1 cellular context compared by ENCODE assay signal in the genomic region with DNA sequence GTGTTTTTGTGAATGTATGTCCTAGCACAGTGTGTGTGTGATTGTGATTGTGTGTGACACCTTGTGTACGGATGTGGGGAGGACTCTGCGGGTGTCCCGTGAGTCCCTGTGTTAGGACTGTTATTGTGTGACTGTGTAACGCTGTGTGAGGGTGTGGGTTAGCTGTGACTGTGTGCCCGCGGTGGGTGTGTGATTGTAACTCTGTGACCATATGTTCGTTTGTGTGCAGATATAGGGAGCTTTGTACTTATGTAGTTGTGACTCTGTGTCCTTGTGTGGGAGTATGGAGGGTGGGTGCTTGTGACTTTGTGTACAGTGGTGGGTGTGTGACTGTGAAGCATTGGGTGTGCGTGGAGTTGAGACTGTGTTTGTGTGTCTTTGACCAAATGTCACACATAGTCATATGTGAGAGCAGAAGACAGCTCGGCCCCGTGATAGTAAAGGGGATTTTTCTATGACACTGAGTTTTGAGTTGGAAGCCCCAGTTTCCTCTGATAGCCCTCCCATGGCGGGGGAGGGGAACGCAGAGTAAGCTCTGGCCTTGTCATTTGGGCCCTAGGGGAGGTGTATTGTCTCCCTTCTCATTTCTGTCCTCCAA.
TF ChIP-seq lines count a peak whose summit lies in the region.

No MANE protein-coding gene starts in this region.

TF ChIP-seq in K562, 482 proteins besides CTCF, POLR2A, EP300 and RAD21 (continued from another document and continues in another):
- TF ChIP-seq, protein P1, sequence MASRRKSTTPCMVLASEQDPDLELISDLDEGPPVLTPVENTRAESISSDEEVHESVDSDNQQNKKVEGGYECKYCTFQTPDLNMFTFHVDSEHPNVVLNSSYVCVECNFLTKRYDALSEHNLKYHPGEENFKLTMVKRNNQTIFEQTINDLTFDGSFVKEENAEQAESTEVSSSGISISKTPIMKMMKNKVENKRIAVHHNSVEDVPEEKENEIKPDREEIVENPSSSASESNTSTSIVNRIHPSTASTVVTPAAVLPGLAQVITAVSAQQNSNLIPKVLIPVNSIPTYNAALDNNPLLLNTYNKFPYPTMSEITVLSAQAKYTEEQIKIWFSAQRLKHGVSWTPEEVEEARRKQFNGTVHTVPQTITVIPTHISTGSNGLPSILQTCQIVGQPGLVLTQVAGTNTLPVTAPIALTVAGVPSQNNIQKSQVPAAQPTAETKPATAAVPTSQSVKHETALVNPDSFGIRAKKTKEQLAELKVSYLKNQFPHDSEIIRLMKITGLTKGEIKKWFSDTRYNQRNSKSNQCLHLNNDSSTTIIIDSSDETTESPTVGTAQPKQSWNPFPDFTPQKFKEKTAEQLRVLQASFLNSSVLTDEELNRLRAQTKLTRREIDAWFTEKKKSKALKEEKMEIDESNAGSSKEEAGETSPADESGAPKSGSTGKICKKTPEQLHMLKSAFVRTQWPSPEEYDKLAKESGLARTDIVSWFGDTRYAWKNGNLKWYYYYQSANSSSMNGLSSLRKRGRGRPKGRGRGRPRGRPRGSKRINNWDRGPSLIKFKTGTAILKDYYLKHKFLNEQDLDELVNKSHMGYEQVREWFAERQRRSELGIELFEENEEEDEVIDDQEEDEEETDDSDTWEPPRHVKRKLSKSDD (conservative IDR thresholded peaks at IDR 0.05; ENCODE audit: low read length) = no peak
- TF ChIP-seq MYC (IDR thresholded peaks at IDR 0.05; ENCODE audit: low read depth, low read length) = no peak
- TF ChIP-seq MYC (CRISPR knock-in tag; IDR thresholded peaks at IDR 0.05; ENCODE audit: borderline replicate concordance, low read depth) = no peak
- no peak for TF ChIP-seq SETDB1 (IDR thresholded peaks at IDR 0.05; ENCODE audit: low read length)
- TF ChIP-seq, protein P2, sequence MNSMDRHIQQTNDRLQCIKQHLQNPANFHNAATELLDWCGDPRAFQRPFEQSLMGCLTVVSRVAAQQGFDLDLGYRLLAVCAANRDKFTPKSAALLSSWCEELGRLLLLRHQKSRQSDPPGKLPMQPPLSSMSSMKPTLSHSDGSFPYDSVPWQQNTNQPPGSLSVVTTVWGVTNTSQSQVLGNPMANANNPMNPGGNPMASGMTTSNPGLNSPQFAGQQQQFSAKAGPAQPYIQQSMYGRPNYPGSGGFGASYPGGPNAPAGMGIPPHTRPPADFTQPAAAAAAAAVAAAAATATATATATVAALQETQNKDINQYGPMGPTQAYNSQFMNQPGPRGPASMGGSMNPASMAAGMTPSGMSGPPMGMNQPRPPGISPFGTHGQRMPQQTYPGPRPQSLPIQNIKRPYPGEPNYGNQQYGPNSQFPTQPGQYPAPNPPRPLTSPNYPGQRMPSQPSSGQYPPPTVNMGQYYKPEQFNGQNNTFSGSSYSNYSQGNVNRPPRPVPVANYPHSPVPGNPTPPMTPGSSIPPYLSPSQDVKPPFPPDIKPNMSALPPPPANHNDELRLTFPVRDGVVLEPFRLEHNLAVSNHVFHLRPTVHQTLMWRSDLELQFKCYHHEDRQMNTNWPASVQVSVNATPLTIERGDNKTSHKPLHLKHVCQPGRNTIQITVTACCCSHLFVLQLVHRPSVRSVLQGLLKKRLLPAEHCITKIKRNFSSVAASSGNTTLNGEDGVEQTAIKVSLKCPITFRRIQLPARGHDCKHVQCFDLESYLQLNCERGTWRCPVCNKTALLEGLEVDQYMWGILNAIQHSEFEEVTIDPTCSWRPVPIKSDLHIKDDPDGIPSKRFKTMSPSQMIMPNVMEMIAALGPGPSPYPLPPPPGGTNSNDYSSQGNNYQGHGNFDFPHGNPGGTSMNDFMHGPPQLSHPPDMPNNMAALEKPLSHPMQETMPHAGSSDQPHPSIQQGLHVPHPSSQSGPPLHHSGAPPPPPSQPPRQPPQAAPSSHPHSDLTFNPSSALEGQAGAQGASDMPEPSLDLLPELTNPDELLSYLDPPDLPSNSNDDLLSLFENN (IDR thresholded peaks at IDR 0.05; ENCODE audit: low read depth in 2 of 2, low read length in 2 of 2) = no peak
- TF ChIP-seq ZNF444 (CRISPR knock-in tag; IDR thresholded peaks at IDR 0.05) = no peak
- TF ChIP-seq, protein P3, sequence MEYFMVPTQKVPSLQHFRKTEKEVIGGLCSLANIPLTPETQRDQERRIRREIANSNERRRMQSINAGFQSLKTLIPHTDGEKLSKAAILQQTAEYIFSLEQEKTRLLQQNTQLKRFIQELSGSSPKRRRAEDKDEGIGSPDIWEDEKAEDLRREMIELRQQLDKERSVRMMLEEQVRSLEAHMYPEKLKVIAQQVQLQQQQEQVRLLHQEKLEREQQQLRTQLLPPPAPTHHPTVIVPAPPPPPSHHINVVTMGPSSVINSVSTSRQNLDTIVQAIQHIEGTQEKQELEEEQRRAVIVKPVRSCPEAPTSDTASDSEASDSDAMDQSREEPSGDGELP (CRISPR knock-in tag; IDR thresholded peaks at IDR 0.05; ENCODE audit: borderline replicate concordance) = no peak
- TF ChIP-seq CBX2 (IDR thresholded peaks at IDR 0.05; ENCODE audit: insufficient read depth, low read length, poor library complexity, severe bottlenecking) = no peak
- TF ChIP-seq SPI1 (IDR thresholded peaks at IDR 0.05; ENCODE audit: borderline replicate concordance, low read depth, low read length) = no peak
- TF ChIP-seq TBP (optimal IDR thresholded peaks at IDR 0.05; ENCODE audit: low read depth, low read length) = no peak
- no peak for TF ChIP-seq ZNF121 (CRISPR knock-in tag; conservative IDR thresholded peaks at IDR 0.05)
- no peak for TF ChIP-seq TOE1 (IDR thresholded peaks at IDR 0.05; ENCODE audit: borderline replicate concordance)
- TF ChIP-seq TOE1 (CRISPR knock-in tag; IDR thresholded peaks at IDR 0.05; ENCODE audit: borderline replicate concordance, low read depth) = no peak
- TF ChIP-seq NEUROD1 (IDR thresholded peaks at IDR 0.05; ENCODE audit: borderline replicate concordance, low read depth, low read length, partially characterized antibody) = no peak
- TF ChIP-seq ILF3 (IDR thresholded peaks at IDR 0.05; ENCODE audit: borderline replicate concordance) = no peak
- TF ChIP-seq KLF13 (tag; IDR thresholded peaks at IDR 0.05; ENCODE audit: borderline replicate concordance, low read depth) = no peak
- no peak for TF ChIP-seq MXI1 (IDR thresholded peaks at IDR 0.05; ENCODE audit: low read depth, low read length)
- no peak for TF ChIP-seq ELF2 (CRISPR knock-in tag; IDR thresholded peaks at IDR 0.05)
- TF ChIP-seq ZC3H4 (CRISPR knock-in tag; IDR thresholded peaks at IDR 0.05; ENCODE audit: borderline replicate concordance) = no peak
- TF ChIP-seq RBM22 (IDR thresholded peaks at IDR 0.05; ENCODE audit: low read depth, low read length, poor library complexity, severe bottlenecking) = no peak
- no peak for TF ChIP-seq ZBTB17 (CRISPR knock-in tag; IDR thresholded peaks at IDR 0.05)
- TF ChIP-seq ELF4 (CRISPR knock-in tag; IDR thresholded peaks at IDR 0.05) = peak; percentile 75; the same call in 1 of the 2 replicates
- TF ChIP-seq ZNF431 (CRISPR knock-in tag; IDR thresholded peaks at IDR 0.05) = no peak
- TF ChIP-seq SLC30A9 (CRISPR knock-in tag; IDR thresholded peaks at IDR 0.05) = no peak
- TF ChIP-seq ZNF224 (CRISPR knock-in tag; IDR thresholded peaks at IDR 0.05) = no peak
- no peak for TF ChIP-seq ZNF561 (CRISPR knock-in tag; conservative IDR thresholded peaks at IDR 0.05)
- TF ChIP-seq NCOA2 (IDR thresholded peaks at IDR 0.05; ENCODE audit: partially characterized antibody in 2 of 2) = no peak
- no peak for TF ChIP-seq TGIF2 (CRISPR knock-in tag; IDR thresholded peaks at IDR 0.05)
- no peak for TF ChIP-seq GATAD2B (IDR thresholded peaks at IDR 0.05; ENCODE audit: borderline replicate concordance)
- TF ChIP-seq BDP1 (IDR thresholded peaks at IDR 0.05; ENCODE audit: insufficient read depth, insufficient read length) = no peak
- TF ChIP-seq, protein P4, sequence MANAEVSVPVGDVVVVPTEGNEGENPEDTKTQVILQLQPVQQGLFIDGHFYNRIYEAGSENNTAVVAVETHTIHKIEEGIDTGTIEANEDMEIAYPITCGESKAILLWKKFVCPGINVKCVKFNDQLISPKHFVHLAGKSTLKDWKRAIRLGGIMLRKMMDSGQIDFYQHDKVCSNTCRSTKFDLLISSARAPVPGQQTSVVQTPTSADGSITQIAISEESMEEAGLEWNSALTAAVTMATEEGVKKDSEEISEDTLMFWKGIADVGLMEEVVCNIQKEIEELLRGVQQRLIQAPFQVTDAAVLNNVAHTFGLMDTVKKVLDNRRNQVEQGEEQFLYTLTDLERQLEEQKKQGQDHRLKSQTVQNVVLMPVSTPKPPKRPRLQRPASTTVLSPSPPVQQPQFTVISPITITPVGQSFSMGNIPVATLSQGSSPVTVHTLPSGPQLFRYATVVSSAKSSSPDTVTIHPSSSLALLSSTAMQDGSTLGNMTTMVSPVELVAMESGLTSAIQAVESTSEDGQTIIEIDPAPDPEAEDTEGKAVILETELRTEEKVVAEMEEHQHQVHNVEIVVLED (CRISPR knock-in tag; IDR thresholded peaks at IDR 0.05) = no peak
- peak; percentile 92 for TF ChIP-seq HDGF (IDR thresholded peaks at IDR 0.05)
- no peak for TF ChIP-seq BRF1 (IDR thresholded peaks at IDR 0.05; ENCODE audit: borderline replicate concordance, extremely low read depth, insufficient read length)
- TF ChIP-seq ZNF134 (CRISPR knock-in tag; conservative IDR thresholded peaks at IDR 0.05) = no peak
- TF ChIP-seq ZNF583 (CRISPR knock-in tag; IDR thresholded peaks at IDR 0.05) = peak; percentile 41; the same call in 1 of the 2 replicates
- no peak for TF ChIP-seq FOXK1 (CRISPR knock-in tag; IDR thresholded peaks at IDR 0.05; ENCODE audit: borderline replicate concordance)
- TF ChIP-seq, protein P5, sequence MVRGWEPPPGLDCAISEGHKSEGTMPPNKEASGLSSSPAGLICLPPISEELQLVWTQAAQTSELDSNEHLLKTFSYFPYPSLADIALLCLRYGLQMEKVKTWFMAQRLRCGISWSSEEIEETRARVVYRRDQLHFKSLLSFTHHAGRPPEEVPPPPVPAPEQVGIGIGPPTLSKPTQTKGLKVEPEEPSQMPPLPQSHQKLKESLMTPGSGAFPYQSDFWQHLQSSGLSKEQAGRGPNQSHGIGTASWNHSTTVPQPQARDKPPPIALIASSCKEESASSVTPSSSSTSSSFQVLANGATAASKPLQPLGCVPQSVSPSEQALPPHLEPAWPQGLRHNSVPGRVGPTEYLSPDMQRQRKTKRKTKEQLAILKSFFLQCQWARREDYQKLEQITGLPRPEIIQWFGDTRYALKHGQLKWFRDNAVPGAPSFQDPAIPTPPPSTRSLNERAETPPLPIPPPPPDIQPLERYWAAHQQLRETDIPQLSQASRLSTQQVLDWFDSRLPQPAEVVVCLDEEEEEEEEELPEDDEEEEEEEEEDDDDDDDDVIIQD (CRISPR knock-in tag; IDR thresholded peaks at IDR 0.05) = 0 out of 2 replicates have a peak, but pooled peaks have one; percentile 64
- no peak for TF ChIP-seq SMAD1 (IDR thresholded peaks at IDR 0.05; ENCODE audit: low read depth, low read length, partially characterized antibody)
- no peak for TF ChIP-seq TAF7 (tag; IDR thresholded peaks at IDR 0.05)
- TF ChIP-seq, protein P6, sequence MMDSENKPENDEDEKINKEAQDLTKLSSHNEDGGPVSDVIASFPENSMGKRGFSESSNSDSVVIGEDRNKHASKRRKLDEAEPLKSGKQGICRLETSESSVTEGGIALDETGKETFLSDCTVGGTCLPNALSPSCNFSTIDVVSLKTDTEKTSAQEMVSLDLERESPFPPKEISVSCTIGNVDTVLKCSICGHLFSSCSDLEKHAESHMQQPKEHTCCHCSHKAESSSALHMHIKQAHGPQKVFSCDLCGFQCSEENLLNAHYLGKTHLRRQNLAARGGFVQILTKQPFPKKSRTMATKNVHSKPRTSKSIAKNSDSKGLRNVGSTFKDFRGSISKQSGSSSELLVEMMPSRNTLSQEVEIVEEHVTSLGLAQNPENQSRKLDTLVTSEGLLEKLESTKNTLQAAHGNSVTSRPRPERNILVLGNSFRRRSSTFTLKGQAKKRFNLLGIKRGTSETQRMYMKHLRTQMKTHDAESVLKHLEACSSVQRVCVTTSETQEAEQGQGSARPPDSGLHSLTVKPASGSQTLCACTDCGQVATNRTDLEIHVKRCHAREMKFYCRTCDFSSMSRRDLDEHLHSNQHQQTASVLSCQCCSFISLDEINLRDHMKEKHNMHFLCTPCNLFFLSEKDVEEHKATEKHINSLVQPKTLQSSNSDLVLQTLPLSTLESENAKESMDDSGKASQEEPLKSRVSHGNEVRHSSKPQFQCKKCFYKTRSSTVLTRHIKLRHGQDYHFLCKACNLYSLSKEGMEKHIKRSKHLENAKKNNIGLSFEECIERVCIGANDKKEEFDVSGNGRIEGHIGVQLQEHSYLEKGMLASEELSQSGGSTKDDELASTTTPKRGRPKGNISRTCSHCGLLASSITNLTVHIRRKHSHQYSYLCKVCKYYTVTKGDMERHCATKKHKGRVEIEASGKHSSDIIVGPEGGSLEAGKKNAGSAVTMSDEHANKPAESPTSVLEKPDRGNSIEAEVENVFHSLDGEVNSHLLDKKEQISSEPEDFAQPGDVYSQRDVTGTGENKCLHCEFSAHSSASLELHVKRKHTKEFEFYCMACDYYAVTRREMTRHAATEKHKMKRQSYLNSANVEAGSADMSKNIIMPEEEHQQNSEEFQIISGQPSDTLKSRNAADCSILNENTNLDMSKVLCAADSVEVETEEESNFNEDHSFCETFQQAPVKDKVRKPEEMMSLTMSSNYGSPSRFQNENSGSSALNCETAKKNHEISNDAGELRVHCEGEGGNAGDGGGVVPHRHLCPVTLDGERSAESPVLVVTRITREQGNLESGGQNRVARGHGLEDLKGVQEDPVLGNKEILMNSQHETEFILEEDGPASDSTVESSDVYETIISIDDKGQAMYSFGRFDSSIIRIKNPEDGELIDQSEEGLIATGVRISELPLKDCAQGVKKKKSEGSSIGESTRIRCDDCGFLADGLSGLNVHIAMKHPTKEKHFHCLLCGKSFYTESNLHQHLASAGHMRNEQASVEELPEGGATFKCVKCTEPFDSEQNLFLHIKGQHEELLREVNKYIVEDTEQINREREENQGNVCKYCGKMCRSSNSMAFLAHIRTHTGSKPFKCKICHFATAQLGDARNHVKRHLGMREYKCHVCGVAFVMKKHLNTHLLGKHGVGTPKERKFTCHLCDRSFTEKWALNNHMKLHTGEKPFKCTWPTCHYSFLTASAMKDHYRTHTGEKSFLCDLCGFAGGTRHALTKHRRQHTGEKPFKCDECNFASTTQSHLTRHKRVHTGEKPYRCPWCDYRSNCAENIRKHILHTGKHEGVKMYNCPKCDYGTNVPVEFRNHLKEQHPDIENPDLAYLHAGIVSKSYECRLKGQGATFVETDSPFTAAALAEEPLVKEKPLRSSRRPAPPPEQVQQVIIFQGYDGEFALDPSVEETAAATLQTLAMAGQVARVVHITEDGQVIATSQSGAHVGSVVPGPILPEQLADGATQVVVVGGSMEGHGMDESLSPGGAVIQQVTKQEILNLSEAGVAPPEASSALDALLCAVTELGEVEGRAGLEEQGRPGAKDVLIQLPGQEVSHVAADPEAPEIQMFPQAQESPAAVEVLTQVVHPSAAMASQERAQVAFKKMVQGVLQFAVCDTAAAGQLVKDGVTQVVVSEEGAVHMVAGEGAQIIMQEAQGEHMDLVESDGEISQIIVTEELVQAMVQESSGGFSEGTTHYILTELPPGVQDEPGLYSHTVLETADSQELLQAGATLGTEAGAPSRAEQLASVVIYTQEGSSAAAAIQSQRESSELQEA (IDR thresholded peaks at IDR 0.05; ENCODE audit: low read depth) = 0 out of 2 replicates have a peak, but pooled peaks have one; percentile 10
- no peak for TF ChIP-seq FOSL1 (tag; conservative IDR thresholded peaks at IDR 0.05)
- TF ChIP-seq RBM14 (IDR thresholded peaks at IDR 0.05; ENCODE audit: borderline replicate concordance, insufficient read depth, low read depth, low read length) = no peak
- TF ChIP-seq ZNF23 (CRISPR knock-in tag; IDR thresholded peaks at IDR 0.05) = no peak
- TF ChIP-seq, protein P7, sequence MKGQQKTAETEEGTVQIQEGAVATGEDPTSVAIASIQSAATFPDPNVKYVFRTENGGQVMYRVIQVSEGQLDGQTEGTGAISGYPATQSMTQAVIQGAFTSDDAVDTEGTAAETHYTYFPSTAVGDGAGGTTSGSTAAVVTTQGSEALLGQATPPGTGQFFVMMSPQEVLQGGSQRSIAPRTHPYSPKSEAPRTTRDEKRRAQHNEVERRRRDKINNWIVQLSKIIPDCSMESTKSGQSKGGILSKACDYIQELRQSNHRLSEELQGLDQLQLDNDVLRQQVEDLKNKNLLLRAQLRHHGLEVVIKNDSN (CRISPR knock-in tag; IDR thresholded peaks at IDR 0.05) = no peak
